ENCODE assay signal across 1 cellular context in genomic region chr3:42080452-42080872, GRCh38.
TF ChIP-seq lines count a peak whose summit lies in the region.

No MANE protein-coding gene starts in this region.

TF ChIP-seq in GM23338, 12 proteins besides CTCF, POLR2A, EP300 and RAD21 (continued from another document):
- TF ChIP-seq ZNF462 (CRISPR knock-in tag; IDR thresholded peaks at IDR 0.05) = no peak
